10 cellular contexts compared by ENCODE assay signal in genomic region chr10:59536151-59536550, GRCh38.
DNase-seq lines count a peak whose midpoint lies in the region; TF ChIP-seq lines count a peak whose summit lies in the region.
"Had no signal": no experiment of that assay in that cellular context is flagged by ENCODE, and none has a peak within 500 bp of the region (broad histone marks: within the 10 kb centered on the region; RNA-seq: fewer than 3 reads in every experiment).

No MANE protein-coding gene starts in this region.

- H3K4me3 ChIP-seq in skeletal muscle cell (ENCODE audit: low read depth, low read length), result no peak overlapping the region

- DNase-seq in GM04503 (ENCODE audit: low read depth), result peak; percentile 71
- peak; percentile 28 for DNase-seq in glomerular visceral epithelial cell (ENCODE audit: extremely low spot score)
- DNase-seq in skeletal muscle cell (ENCODE audit: low read depth), result peak; percentile 53
- DNase-seq in amygdala (lab: John Stamatoyannopoulos, UW), result no peak
- DNase-seq in NCI-H82 treated with DMSO at 0.1 percent for 48 hours (lab: John Stamatoyannopoulos, UW; ENCODE audit: unreplicated experiment), result no peak
- no peak for DNase-seq in activated CD4-positive, alpha-beta T cell treated with anti-CD3 and anti-CD28 coated beads, Interleukin-2, amount 50 U/mL, for 48 hours
- DNase-seq in cortex of kidney (lab: John Stamatoyannopoulos, UW), result no peak
- DNase-seq: activated B cell treated with CpG ODN at 0.5 μM for 24 hours, NCI-H1436 treated with DMSO at 0.1 percent for 48 hours had no signal

- peak overlapping the region; percentile 69 for H3K27ac ChIP-seq in VCaP

- no peak for TF ChIP-seq CTCF in VCaP (conservative IDR thresholded peaks at IDR 0.05)

Comparison
In these comparisons a context has a peak if more than half of its experiments do, and no peak if none do; other contexts are left out.
1. DNase-seq: peak in GM04503 (single experiment), glomerular visceral epithelial cell (single experiment) and skeletal muscle cell (single experiment); none in amygdala (0 of 56), NCI-H82 treated with DMSO at 0.1 percent for 48 hours (single experiment), activated CD4-positive, alpha-beta T cell treated with anti-CD3 and anti-CD28 coated beads, Interleukin-2, amount 50 U/mL, for 48 hours (0 of 2) and cortex of kidney (single experiment).